7 cellular contexts compared by ENCODE assay signal in the genomic region with DNA sequence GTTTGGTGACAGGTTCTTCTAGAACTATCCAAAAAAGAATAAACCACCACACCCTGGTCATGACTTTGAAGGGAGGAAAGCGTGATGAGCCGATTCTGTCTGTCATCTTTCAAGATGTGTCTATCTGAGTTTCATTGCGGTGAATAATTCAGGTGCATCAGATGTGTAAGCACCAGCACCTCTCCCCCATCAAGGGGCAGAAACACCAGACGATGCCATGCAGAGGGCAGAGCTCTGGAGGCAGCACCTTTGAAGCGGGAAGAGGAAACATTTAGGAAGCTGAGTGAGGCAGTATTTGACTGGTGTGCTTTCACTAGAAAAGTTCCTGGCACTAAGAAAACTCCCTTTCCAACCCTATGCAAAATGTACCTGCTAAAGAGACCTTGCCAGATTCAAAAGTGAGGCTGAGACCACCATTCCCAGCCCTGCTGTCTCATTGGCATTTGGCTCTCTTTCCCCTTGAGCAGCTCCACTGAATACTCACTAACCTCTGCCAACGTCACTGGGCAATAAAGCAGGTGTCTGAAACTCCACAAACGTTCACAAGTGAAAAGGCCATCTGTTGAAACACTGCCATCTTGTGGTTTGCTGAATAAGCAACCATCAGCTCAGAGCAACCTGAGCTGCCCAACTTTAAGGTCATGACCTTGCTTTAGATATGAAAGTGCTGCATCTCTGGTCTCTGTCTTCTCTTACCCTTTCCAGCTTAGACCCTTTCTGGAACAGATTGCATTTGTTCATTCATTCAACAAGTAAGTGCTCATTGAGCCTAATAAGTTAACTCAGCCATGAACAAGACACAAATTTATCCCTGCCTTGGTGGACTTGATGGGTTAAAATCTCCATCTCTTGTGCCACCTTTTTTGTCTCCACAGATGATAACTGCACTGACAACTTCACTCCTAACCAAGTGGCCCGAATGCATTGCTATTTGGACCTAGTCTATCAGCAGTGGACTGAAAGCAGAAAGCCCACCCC.
A peak's percentile ranks its signal among the peaks of the same experiment; 100 is the strongest.
DNase-seq lines count a peak whose midpoint lies in the region; ATAC-seq, FAIRE-seq and TF ChIP-seq lines count a peak whose summit lies in the region.

No MANE protein-coding gene starts in this region.

- no peaks in the 10 kb centered on the region for H3K9me3 ChIP-seq in GM12878 (replicated peaks; ENCODE audit: control insufficient read depth, insufficient read depth, low read length)
- H3K9me3 ChIP-seq in transverse colon: no peaks in the 10 kb centered on the region

- TF ChIP-seq CTCF in GM10248 (IDR thresholded peaks at IDR 0.05; ENCODE audit: control extremely low read depth, extremely low read depth, low read depth, missing control alignments): peak; percentile 56
- TF ChIP-seq CTCF in GM12878 (IDR thresholded peaks at IDR 0.05 in 2 of 3, conservative IDR thresholded peaks at IDR 0.05 in 1 of 3; ENCODE audit: control insufficient read depth in 2 of 3, extremely low read depth in 1 of 3, insufficient read depth in 1 of 3, low read depth in 3 of 3, low read length in 3 of 3): peak; percentile 69 to 73 (median 70); a peak in 5 of 6 replicates
- TF ChIP-seq CTCF in transverse colon (IDR thresholded peaks at IDR 0.05): peak; percentile 53 to 60 (median 58)

- ATAC-seq in GM21447 (IDR thresholded peaks at IDR 0.05; ENCODE audit: unreplicated experiment) (peak; percentile 81), GM12878 (peak; percentile 94)

- DNase-seq in GM10248 (ENCODE audit: extremely low spot score) (peak; percentile 40), HK-2 (ENCODE audit: unreplicated experiment) (peak; percentile 31), NCI-H510A treated with DMSO at 0.1 percent for 48 hours (lab: John Stamatoyannopoulos, UW) (peak; percentile 87), GM12878 (ENCODE audit: low read depth, low spot score) (peak; percentile 17), islet precursor cell (peak; percentile 73), transverse colon (peak; percentile 44)

- H3K4me3 ChIP-seq in GM12878: no peak overlapping the region
- H3K4me3 ChIP-seq in transverse colon: no peak overlapping the region

- no peak overlapping the region for H3K27ac ChIP-seq in GM12878 (ENCODE audit: control insufficient read depth, insufficient read depth)
- peak overlapping the region in 3 of 4 donors; percentile 56 to 75 (median 75) for H3K27ac ChIP-seq in transverse colon

- CTCF ChIA-PET in GM10248 (lab: Yijun Ruan, JAX): interaction anchor here (0.6 to 4.1 kb wide), 19 partner anchors 10 to 1318 kb away, joined by 3 to 42 read pairs (median 3); no protein-coding TSS in a partner anchor
- CTCF ChIA-PET in GM12878 (lab: Yijun Ruan, JAX): interaction anchor here (0.6 to 4.3 kb wide), 20 partner anchors 9 to 1540 kb away, joined by 3 to 67 read pairs (median 4); no protein-coding TSS in a partner anchor

- H3K9ac ChIP-seq in GM12878 (ENCODE audit: control insufficient read depth, insufficient read depth, low read length): no peak overlapping the region

- SMC1A ChIA-PET in GM12878 (lab: Charles Lee; ENCODE audit: uncharacterized antibody, unreplicated experiment): interaction anchor here (0.9 to 2.1 kb wide), 5 partner anchors 10 to 319 kb away, joined by 3 to 25 read pairs (median 7); no protein-coding TSS in a partner anchor

- peak; percentile 74 for FAIRE-seq in GM12878 (lab: Jason Lieb, UNC)

- no peaks in the 10 kb centered on the region for H3K79me2 ChIP-seq in GM12878 (ENCODE audit: control insufficient read depth, insufficient read depth, low read length)

- TF ChIP-seq RAD21 in GM12878 (IDR thresholded peaks at IDR 0.05; ENCODE audit: insufficient read depth, low read depth, low read length): peak; percentile 61

- in situ Hi-C loops in GM12878 (cut with MboI) (no loop called here), transverse colon (cut with MboI; ENCODE audit: low pct_ligation_motif_present in 1 of 4, low pct_unique_long_range_greater_than_20kb in 1 of 4, low sequenced_read_pairs in 3 of 4) (loop anchor here in 1 of 4 donors (10.0 kb wide), 1 partner anchor 137 kb away; no protein-coding TSS in a partner anchor)

- H3K27me3 ChIP-seq in GM12878 (replicated peaks in 1 of 2; ENCODE audit: control insufficient read depth in 2 of 2, insufficient read depth in 2 of 2, low read length in 1 of 2) (no peaks in the 10 kb centered on the region; a peak in 1 of 4 replicates), transverse colon (no peaks in the 10 kb centered on the region)

- TF ChIP-seq POLR2A in GM12878 (IDR thresholded peaks at IDR 0.05; ENCODE audit: low read depth, low read length) (no peak), transverse colon (IDR thresholded peaks at IDR 0.05) (no peak)

- TF ChIP-seq EP300 in GM12878 (IDR thresholded peaks at IDR 0.05; ENCODE audit: borderline replicate concordance in 1 of 2, control insufficient read depth in 1 of 2, low read depth in 2 of 2, low read length in 2 of 2) (no peak), transverse colon (IDR thresholded peaks at IDR 0.05; ENCODE audit: low read depth) (no peak)

- H3K36me3 ChIP-seq in GM12878 (ENCODE audit: control insufficient read depth in 2 of 2, insufficient read depth in 2 of 2, low read length in 1 of 2) (no peaks in the 10 kb centered on the region), transverse colon (no peaks in the 10 kb centered on the region)

- BruUV-seq in GM12878 (replicated peaks; lab: Mats Ljungman, UMichigan): no TSS peak

- RAD21 ChIA-PET in GM12878 (lab: Charles Lee; ENCODE audit: unreplicated experiment): interaction anchor here (0.8 to 2.8 kb wide), 2 partner anchors 10 to 131 kb away, joined by 3 to 21 read pairs; no protein-coding TSS in a partner anchor

- H3K4me1 ChIP-seq in GM12878 (ENCODE audit: control insufficient read depth, insufficient read depth, low read length): no peaks in the 10 kb centered on the region
- peaks cover 0 to 6% (median 4%) of the 10 kb centered on the region in 4 donors for H3K4me1 ChIP-seq in transverse colon

- H4K20me1 ChIP-seq in GM12878 (ENCODE audit: control insufficient read depth, insufficient read depth): no peaks in the 10 kb centered on the region

- H2AFZ ChIP-seq in GM12878 (ENCODE audit: control insufficient read depth, low read depth, low read length): no peak overlapping the region

- WGBS in GM12878 (ENCODE audit: insufficient coverage, insufficient replicate concordance, low lambda C conversion rate, missing lambda C conversion rate): 13% methylated on average over 8 of the region's 8 CpGs
- WGBS in transverse colon (ENCODE audit: low coverage in 1 of 2), 2 donors: 50 to 59% methylated on average over 8 of the region's 8 CpGs

- no peak overlapping the region for H3K4me2 ChIP-seq in GM12878 (ENCODE audit: control insufficient read depth, insufficient read depth)

- intact Hi-C loops in GM12878 (cut with micrococcal nuclease; ENCODE audit: unreplicated experiment) (loop anchor here (1.0 to 5.0 kb wide), 3 partner anchors 131 to 316 kb away; no protein-coding TSS in a partner anchor), transverse colon (cut with DNase I; ENCODE audit: low total_unique reads) (no loop called here)

- POLR2A ChIA-PET in GM10248 (lab: Yijun Ruan, JAX): no interaction called here
- POLR2A ChIA-PET in GM12878 (lab: Charles Lee): no interaction called here

TF ChIP-seq in GM12878, 131 proteins besides CTCF, POLR2A, EP300 and RAD21:
- TF ChIP-seq MXI1 (IDR thresholded peaks at IDR 0.05; ENCODE audit: low read depth, low read length) (no peak), NR2F1 (conservative IDR thresholded peaks at IDR 0.05) (peak; percentile 93), YY1 (IDR thresholded peaks at IDR 0.05; ENCODE audit: low read depth, low read length) (0 out of 2 replicates have a peak, but pooled peaks have one; percentile 41), RUNX3 (IDR thresholded peaks at IDR 0.05; ENCODE audit: low read length) (peak; percentile 30; the same call in 1 of the 2 replicates), SMC3 (IDR thresholded peaks at IDR 0.05; ENCODE audit: borderline replicate concordance, low read length) (peak; percentile 75), WRNIP1 (IDR thresholded peaks at IDR 0.05; ENCODE audit: borderline replicate concordance, low read depth, low read length) (no peak), NR2C1 (IDR thresholded peaks at IDR 0.05) (0 out of 2 replicates have a peak, but pooled peaks have one; percentile 38)

Comparison
In these comparisons a context has a peak if more than half of its experiments do, and no peak if none do; other contexts are left out.
1. DNase-seq: peak in every context shown above with its lines; median percentile 87 in NCI-H510A treated with DMSO at 0.1 percent for 48 hours; 73 in islet precursor cell; 44 in transverse colon; 40 in GM10248; 31 in HK-2; 17 in GM12878.